8 cellular contexts compared by ENCODE assay signal in genomic region chr11:94973099-94973968, GRCh38. TPM values are rescaled to one million over a fixed set of nuclear protein-coding genes. Genes with fewer than 3 reads are reported as not detected.
DNase-seq lines count a peak whose midpoint lies in the region; ATAC-seq and TF ChIP-seq lines count a peak whose summit lies in the region.

Gene CWC15, minus strand, starts transcription at chr11:94973556. Its CDS starts 1,371 bp downstream, at chr11:94972185.
Gene KDM4D, plus strand, starts transcription at chr11:94973709. Its CDS starts 23,664 bp downstream, at chr11:94997373.

- H3K9me3 ChIP-seq in SK-N-MC (ENCODE audit: low read depth, low read length) = no peaks in the 10 kb centered on the region
- H3K9me3 ChIP-seq in suprapubic skin = no peaks in the 10 kb centered on the region

- peak within 1 kb of the TSS; percentile 82 for H3K27ac ChIP-seq in SK-N-MC
- peak within 1 kb of the TSS; percentile 74 for H3K27ac ChIP-seq in suprapubic skin

- DNase-seq in NCI-H1048 (lab: John Stamatoyannopoulos, UW) (peak; percentile 90), SK-N-MC (ENCODE audit: low read depth, low spot score) (peak; percentile 71), glomerular endothelial cell (ENCODE audit: extremely low read depth, low read depth, low spot score) (peak; percentile 68), nucleus accumbens (lab: John Stamatoyannopoulos, UW) (peak; percentile 48 to 97 (median 91)), suprapubic skin (ENCODE audit: low spot score in 2 of 2) (peak; percentile 98)

- H3K27me3 ChIP-seq in suprapubic skin = no peaks in the 10 kb centered on the region

- peaks cover 22% of the 10 kb centered on the region for H3K4me1 ChIP-seq in suprapubic skin

- TF ChIP-seq EP300 in suprapubic skin (IDR thresholded peaks at IDR 0.05) = no peak

- H3K4me3 Mint-ChIP-seq in activated naive CD4-positive, alpha-beta T cell treated with anti-CD3 and anti-CD28 coated beads, Interleukin-2, amount 50 U/mL, for 24 hours = peak within 1 kb of the TSS; percentile 100

- H3K27me3 Mint-ChIP-seq in activated naive CD4-positive, alpha-beta T cell treated with anti-CD3 and anti-CD28 coated beads, Interleukin-2, amount 50 U/mL, for 24 hours = no peaks in the 10 kb centered on the region

- peaks cover 41% of the 10 kb centered on the region for H3K4me1 Mint-ChIP-seq in activated naive CD4-positive, alpha-beta T cell treated with anti-CD3 and anti-CD28 coated beads, Interleukin-2, amount 50 U/mL, for 24 hours

- H3K27ac Mint-ChIP-seq in activated naive CD4-positive, alpha-beta T cell treated with anti-CD3 and anti-CD28 coated beads, Interleukin-2, amount 50 U/mL, for 24 hours = peak within 1 kb of the TSS; percentile 99

- TF ChIP-seq CTCF in suprapubic skin (IDR thresholded peaks at IDR 0.05) = no peak

- H3K9ac ChIP-seq in SK-N-MC (ENCODE audit: insufficient read length) = peak within 1 kb of the TSS; percentile 93

- ATAC-seq in HG02588 (IDR thresholded peaks at IDR 0.05; ENCODE audit: unreplicated experiment) = peak; percentile 100

- H3K36me3 ChIP-seq in SK-N-MC (ENCODE audit: insufficient read depth, low read length) (peaks cover 37% of the 10 kb centered on the region), suprapubic skin (peaks cover 33% of the 10 kb centered on the region)

- whole genome bisulfite sequencing in suprapubic skin = under 1% methylated on average over 39 of the region's 66 CpGs

- H3K9me3 Mint-ChIP-seq in activated naive CD4-positive, alpha-beta T cell treated with anti-CD3 and anti-CD28 coated beads, Interleukin-2, amount 50 U/mL, for 24 hours = no peaks in the 10 kb centered on the region

- H3K36me3 Mint-ChIP-seq in activated naive CD4-positive, alpha-beta T cell treated with anti-CD3 and anti-CD28 coated beads, Interleukin-2, amount 50 U/mL, for 24 hours = peaks cover 18% of the 10 kb centered on the region

- H3K4me3 ChIP-seq in GM08714 (ENCODE audit: low read length) (peak within 1 kb of the TSS; percentile 91), SK-N-MC (peak within 1 kb of the TSS; percentile 97), suprapubic skin (peak within 1 kb of the TSS; percentile 88)

- peak in 1 of 2 donors; percentile 68 for TF ChIP-seq POLR2A in suprapubic skin (IDR thresholded peaks at IDR 0.05)

RNA-seq across cellular contexts. Expression of gene CWC15, which starts in this region (rescaled TPM):
- total RNA-seq in glomerular endothelial cell = 48.0 and 52.9 TPM in 2 replicates
- 10 to 100 TPM; 30.5 to 60.7 (median 35.1) TPM for total RNA-seq in suprapubic skin

RNA-seq across cellular contexts. Expression of gene KDM4D, which starts in this region (rescaled TPM):
- total RNA-seq in glomerular endothelial cell = 0.58 and 0.99 TPM in 2 replicates
- total RNA-seq in suprapubic skin = 1 to 10 TPM in 3 of 4 donors, under 1 TPM in 1; 0.49 to 2.8 (median 1.3) TPM

Comparison
In these comparisons a context has a peak if more than half of its experiments do, and no peak if none do; other contexts are left out.
1. Peak in every context shown above with its lines: DNase-seq, ATAC-seq, H3K4me3 ChIP-seq and H3K27ac ChIP-seq.